ENCODE assay signal across 4 cellular contexts in genomic region chr9:33827285-33827684, GRCh38. TPM values are rescaled to one million over a fixed set of nuclear protein-coding genes. Genes with fewer than 3 reads are reported as not detected.
"Had no signal": no experiment of that assay in that cellular context is flagged by ENCODE, and none has a peak within 500 bp of the region (broad histone marks: within the 10 kb centered on the region; RNA-seq: fewer than 3 reads in every experiment).

No MANE protein-coding gene starts in this region.

RNA-seq across cellular contexts. Expression of gene PRSS3, which starts 31.9 kb away (rescaled TPM):
- total RNA-seq: H1, H4, H7, H9 had no signal
